In genomic region chr22:39287076-39287743, GRCh38 we compare ENCODE assay signal across 12 cellular contexts. TPM values are rescaled to one million over a fixed set of nuclear protein-coding genes. Genes with fewer than 3 reads are reported as not detected.
DNase-seq lines count a peak whose midpoint lies in the region; ATAC-seq, FAIRE-seq and TF ChIP-seq lines count a peak whose summit lies in the region.
"Had no signal": no experiment of that assay in that cellular context is flagged by ENCODE, and none has a peak within 500 bp of the region (broad histone marks: within the 10 kb centered on the region; RNA-seq: fewer than 3 reads in every experiment).

No MANE protein-coding gene starts in this region.

- H3K27me3 Mint-ChIP-seq in activated B cell treated with CpG ODN at 0.5 μM for 24 hours (peaks cover 5% of the 10 kb centered on the region), osteocyte (ENCODE audit: unreplicated experiment) (no peaks in the 10 kb centered on the region)

- H3K4me3 ChIP-seq in BJ (ENCODE audit: low read depth, low read length) (no peak overlapping the region), lower lobe of right lung (no peak overlapping the region)
- H3K4me3 ChIP-seq: BLaER1 treated with 17β-estradiol and CSF1 and Interleukin-3, amounts not matched to agents 10 nM and 100 nM; suprapubic skin had no signal

- FAIRE-seq in urothelium cell line (lab: Jason Lieb, UNC): no peak

- H3K27me3 ChIP-seq in BJ (ENCODE audit: control insufficient read depth, insufficient read depth, low read length): no peaks in the 10 kb centered on the region
- no peaks in the 10 kb centered on the region for H3K27me3 ChIP-seq in lower lobe of right lung (ENCODE audit: low read depth)
- H3K27me3 ChIP-seq: BLaER1 treated with 17β-estradiol and CSF1 and Interleukin-3, amounts not matched to agents 10 nM and 100 nM; suprapubic skin had no signal

- ATAC-seq in activated B cell treated with CpG ODN at 0.5 μM for 24 hours (ENCODE audit: low read depth) (peak; percentile 86), lower lobe of right lung (peak; percentile 11 to 41), GM21515 (IDR thresholded peaks at IDR 0.05; ENCODE audit: unreplicated experiment) (no peak), GM19324 (IDR thresholded peaks at IDR 0.05; ENCODE audit: low FRiP score, unreplicated experiment) (no peak)

- H3K9me3 ChIP-seq in lower lobe of right lung: no peaks in the 10 kb centered on the region
- H3K9me3 ChIP-seq: suprapubic skin had no signal

- 0 out of 2 replicates have a peak, but pooled peaks have one; percentile 7 for TF ChIP-seq CTCF in BJ (IDR thresholded peaks at IDR 0.05; ENCODE audit: insufficient read depth, low read depth, low read length)
- no peak for TF ChIP-seq CTCF in GM20000 (IDR thresholded peaks at IDR 0.05; ENCODE audit: extremely low read depth, missing control alignments)
- TF ChIP-seq CTCF in activated B cell treated with CpG ODN at 0.5 μM for 24 hours (IDR thresholded peaks at IDR 0.05): no peak
- no peak for TF ChIP-seq CTCF in lower lobe of right lung (IDR thresholded peaks at IDR 0.05)
- TF ChIP-seq CTCF in osteocyte (IDR thresholded peaks at IDR 0.05): no peak

- H3K9me3 Mint-ChIP-seq in activated B cell treated with CpG ODN at 0.5 μM for 24 hours: peaks cover 3% of the 10 kb centered on the region
- no peaks in the 10 kb centered on the region for H3K9me3 Mint-ChIP-seq in osteocyte (ENCODE audit: unreplicated experiment)

- intact Hi-C loops in activated B cell treated with CpG ODN at 0.5 μM for 24 hours (cut with micrococcal nuclease): no loop called here
- intact Hi-C loops in lower lobe of right lung (cut with DNase I): no loop called here

- POLR2A ChIA-PET in BJ (lab: Charles Lee): no interaction called here
- POLR2A ChIA-PET in activated B cell treated with CpG ODN at 0.5 μM for 24 hours (lab: Charles Lee): interaction anchor here (1.2 to 1.4 kb wide), 2 partner anchors 33 to 233 kb away, joined by 3 read pairs; partner anchors contain the start of gene ATF4

- H3K36me3 ChIP-seq in BJ (ENCODE audit: control insufficient read depth, insufficient read depth, low read length): no peaks in the 10 kb centered on the region
- H3K36me3 ChIP-seq in lower lobe of right lung: no peaks in the 10 kb centered on the region
- H3K36me3 ChIP-seq: BLaER1 treated with 17β-estradiol and CSF1 and Interleukin-3, amounts not matched to agents 10 nM and 100 nM; suprapubic skin had no signal

- H3K4me3 Mint-ChIP-seq in activated B cell treated with CpG ODN at 0.5 μM for 24 hours: peak overlapping the region; percentile 46
- H3K4me3 Mint-ChIP-seq in osteocyte (ENCODE audit: unreplicated experiment): no peak overlapping the region
- H3K4me3 Mint-ChIP-seq: HFFc6 had no signal

- DNase-seq in BJ (ENCODE audit: low read depth): no peak
- DNase-seq in GM20000 (ENCODE audit: low spot score): peak; percentile 87
- no peak for DNase-seq in activated B cell treated with CpG ODN at 0.5 μM for 24 hours
- DNase-seq in lower lobe of right lung: peak; percentile 71
- DNase-seq in osteocyte (ENCODE audit: extremely low spot score, unreplicated experiment): no peak
- no peak for DNase-seq in urothelium cell line (ENCODE audit: low spot score)
- DNase-seq: HFFc6, T-helper 1 cell had no signal

- peaks cover 56% of the 10 kb centered on the region for H3K4me1 ChIP-seq in lower lobe of right lung

- H3K36me3 Mint-ChIP-seq in activated B cell treated with CpG ODN at 0.5 μM for 24 hours (ENCODE audit: low read depth) (no peaks in the 10 kb centered on the region), osteocyte (ENCODE audit: unreplicated experiment) (no peaks in the 10 kb centered on the region)

- H3K4me1 Mint-ChIP-seq in activated B cell treated with CpG ODN at 0.5 μM for 24 hours: peaks cover 15% of the 10 kb centered on the region
- H3K4me1 Mint-ChIP-seq in osteocyte (ENCODE audit: unreplicated experiment): peaks cover 53% of the 10 kb centered on the region

- H3K27ac ChIP-seq in lower lobe of right lung: peak overlapping the region; percentile 64
- H3K27ac ChIP-seq: BLaER1 treated with 17β-estradiol and CSF1 and Interleukin-3, amounts not matched to agents 10 nM and 100 nM had no signal

- CTCF ChIA-PET in BJ (lab: Yijun Ruan, JAX) (no interaction called here), activated B cell treated with CpG ODN at 0.5 μM for 24 hours (lab: Charles Lee) (interaction anchor here (0.7 kb wide), 1 partner anchor 117 kb away, joined by 3 read pairs; no protein-coding TSS in a partner anchor)

- H3K27ac Mint-ChIP-seq in activated B cell treated with CpG ODN at 0.5 μM for 24 hours: peak overlapping the region; percentile 37
- no peak overlapping the region for H3K27ac Mint-ChIP-seq in osteocyte (ENCODE audit: unreplicated experiment)
- H3K27ac Mint-ChIP-seq: HFFc6 had no signal

RNA-seq across cellular contexts. Expression of gene RPL3, which starts 32.2 kb away (rescaled TPM):
- 3,985 and 4,772 TPM in 2 replicates for polyA plus RNA-seq in BJ (2011; rRNA removed)
- 1,678 and 3,093 TPM in 2 replicates for polyA minus RNA-seq in BJ (2011; rRNA and poly(A)+ RNA removed)
- 3,087 and 3,439 TPM in 2 replicates for total RNA-seq in activated B cell treated with CpG ODN at 0.5 μM for 24 hours
- total RNA-seq in lower lobe of right lung: 1,467 TPM
- total RNA-seq in osteocyte: 1,770 and 1,792 TPM in 2 replicates

RNA-seq across cellular contexts. Expression of gene PDGFB, which starts 42.4 kb away (rescaled TPM):
- polyA plus RNA-seq in BJ (2011; rRNA removed): 0.02 and 0.13 TPM in 2 replicates
- polyA minus RNA-seq in BJ (2011; rRNA and poly(A)+ RNA removed): 0.05 and 0.09 TPM in 2 replicates
- total RNA-seq in activated B cell treated with CpG ODN at 0.5 μM for 24 hours (not detected in 2 replicates), lower lobe of right lung (30.5 TPM), osteocyte (16.8 and 20.0 TPM in 2 replicates)
- total RNA-seq: HFFc6 had no signal

Comparison
In these comparisons a context has a peak if more than half of its experiments do, and no peak if none do; other contexts are left out.
1. DNase-seq: peak in GM20000 (single experiment) and lower lobe of right lung (single experiment); none in BJ (single experiment), activated B cell treated with CpG ODN at 0.5 μM for 24 hours (single experiment), osteocyte (single experiment) and urothelium cell line (single experiment).
2. ATAC-seq: peak in activated B cell treated with CpG ODN at 0.5 μM for 24 hours (single experiment) and lower lobe of right lung (2 of 2); none in GM21515 (single experiment) and GM19324 (single experiment).
3. RNA of gene PDGFB, which starts 42.4 kb away (total RNA-seq): 30.5 TPM in lower lobe of right lung (single experiment) and 16.8 to 20.0 TPM in osteocyte; not detected in activated B cell treated with CpG ODN at 0.5 μM for 24 hours; every median in the first group is over 10 times any median in the second.